ENCODE assay signal across 15 cellular contexts in the genomic region with DNA sequence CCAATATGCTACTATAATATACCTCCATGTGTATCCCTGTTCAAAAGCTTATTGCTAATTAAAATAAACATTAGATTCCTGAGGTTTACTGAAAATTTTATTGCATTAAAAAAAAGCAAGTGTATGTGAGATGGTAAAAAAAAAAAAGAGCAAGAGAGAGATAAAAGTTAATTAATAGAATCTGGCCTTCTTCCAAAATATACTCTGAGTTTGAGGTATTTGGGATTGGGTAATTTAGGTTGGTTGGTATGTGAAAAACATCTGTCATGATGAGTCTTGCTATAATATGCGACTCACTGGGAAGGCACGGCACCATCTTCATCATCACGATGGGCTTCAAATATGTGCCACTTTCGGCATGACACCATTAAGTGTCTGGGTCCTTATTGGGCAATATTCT.
DNase-seq lines count a peak whose midpoint lies in the region; ATAC-seq and TF ChIP-seq lines count a peak whose summit lies in the region.
"Had no signal": no experiment of that assay in that cellular context is flagged by ENCODE, and none has a peak within 500 bp of the region (broad histone marks: within the 10 kb centered on the region; RNA-seq: fewer than 3 reads in every experiment).

No MANE protein-coding gene starts in this region.

- no peak overlapping the region for H3K27ac ChIP-seq in prostate gland

- no peak for TF ChIP-seq POLR2A in prostate gland (IDR thresholded peaks at IDR 0.05)

- TF ChIP-seq CTCF in prostate gland (IDR thresholded peaks at IDR 0.05) = no peak

- peak; percentile 81 for DNase-seq in Daoy (ENCODE audit: low read depth)
- peak; percentile 83 for DNase-seq in LHCN-M2 (ENCODE audit: low read depth)
- peak; percentile 13 for DNase-seq in astrocyte of the hippocampus (ENCODE audit: low read depth, low spot score)
- peak; percentile 78 for DNase-seq in iris pigment epithelial cell (ENCODE audit: low read depth)
- DNase-seq in Ammon's horn (ENCODE audit: low spot score) = no peak
- DNase-seq in HuH-7.5 (ENCODE audit: low spot score) = no peak
- no peak for DNase-seq in prostate gland (ENCODE audit: low spot score)
- DNase-seq: activated T-cell treated with anti-CD3 and anti-CD28 coated beads, Interleukin-2, amount 50 U/mL, for 1 hour; CD8-positive, alpha-beta T cell; endodermal cell; Karpas-422; small intestine; substantia nigra had no signal

- H3K27me3 ChIP-seq in prostate gland (replicated peaks; ENCODE audit: insufficient read depth) = no peaks in the 10 kb centered on the region

- H3K36me3 ChIP-seq in prostate gland = no peaks in the 10 kb centered on the region

- ATAC-seq in GM19397 (IDR thresholded peaks at IDR 0.05; ENCODE audit: unreplicated experiment) = no peak
- ATAC-seq: activated CD4-positive, CD25-positive, alpha-beta regulatory T cell treated with anti-CD3 and anti-CD28 coated beads, Interleukin-2, amount 50 U/mL, for 24 hours; CD8-positive, alpha-beta T cell had no signal

- 68% methylated on average over 4 of the region's 4 CpGs for WGBS in prostate gland

- H3K4me3 ChIP-seq in prostate gland = no peak overlapping the region

- no peaks in the 10 kb centered on the region for H3K4me1 ChIP-seq in prostate gland (replicated peaks)

- H3K9me3 ChIP-seq in prostate gland = no peaks in the 10 kb centered on the region

- intact Hi-C loops in prostate gland (cut with DNase I) = no loop called here

Comparison
In these comparisons a context has a peak if more than half of its experiments do, and no peak if none do; other contexts are left out.
1. DNase-seq: peak in Daoy (single experiment), LHCN-M2 (single experiment), astrocyte of the hippocampus (single experiment) and iris pigment epithelial cell (single experiment); none in Ammon's horn (single experiment), HuH-7.5 (single experiment) and prostate gland (single experiment).